Comparison of ENCODE assay signal across 34 cellular contexts in genomic region chr9:125043148-125043547, GRCh38.
"Had no signal": no experiment of that assay in that cellular context is flagged by ENCODE, and none has a peak within 500 bp of the region (broad histone marks: within the 10 kb centered on the region; RNA-seq: fewer than 3 reads in every experiment).

No MANE protein-coding gene starts in this region.

- DNase-seq: activated effector memory CD4-positive, alpha-beta T cell treated with anti-CD3 and anti-CD28 coated beads, Interleukin-2, amount 50 U/mL, for 16 hours; activated effector memory CD4-positive, alpha-beta T cell treated with Interleukin-2 at 50 U/mL for 16 hours; activated gamma-delta T cell; activated gamma-delta T cell treated with Interleukin-2 at 50 U/mL for 16 hours; activated naive CD4-positive, alpha-beta T cell; activated naive CD4-positive, alpha-beta T cell treated with anti-CD3 and anti-CD28 coated beads for 36 hours; activated naive CD4-positive, alpha-beta T cell treated with anti-CD3 and anti-CD28 coated beads, Interleukin-2, amount 10 ng/mL, durations not matched to agents 7 days and 5 days; activated naive CD4-positive, alpha-beta T cell treated with anti-CD3 and anti-CD28 coated beads, Interleukin-2, amount 50 U/mL, for 16 hours; activated naive CD4-positive, alpha-beta T cell treated with Interleukin-2 at 50 U/mL for 16 hours; activated naive CD8-positive, alpha-beta T cell treated with anti-CD3 and anti-CD28 coated beads for 36 hours; activated naive CD8-positive, alpha-beta T cell treated with anti-CD3 and anti-CD28 coated beads, Interleukin-2, amount 10 ng/mL, durations not matched to agents 7 days and 5 days; activated naive CD8-positive, alpha-beta T cell treated with anti-CD3 and anti-CD28 coated beads, Interleukin-2, amount 50 U/mL, for 24 hours; activated T-cell treated with anti-CD3 and anti-CD28 coated beads, Interleukin-2, amount 50 U/mL, for 1 hour; activated T-cell treated with anti-CD3 and anti-CD28 coated beads, Interleukin-2, amount 50 U/mL, for 24 hours; activated T-cell treated with anti-CD3 and anti-CD28 coated beads, Interleukin-2, amount 50 U/mL, for 4 hours; activated T-cell treated with anti-CD3 and anti-CD28 coated beads, Interleukin-2, amount 50 U/mL, for 48 hours; activated T-cell treated with anti-CD3 and anti-CD28 coated beads, Interleukin-2, amount 50 U/mL, for 72 hours; adrenal gland; amniotic stem cell; amygdala; anterior cingulate cortex; aorta; body of pancreas; brain microvascular endothelial cell; caudate nucleus; central memory CD4-positive, alpha-beta T cell; cerebellar nuclear complex had no signal

- H3K36me3 ChIP-seq: adrenal gland, ascending aorta, brain microvascular endothelial cell, breast epithelium, cardiac muscle cell had no signal

- H3K4me3 ChIP-seq: adrenal gland, ascending aorta, body of pancreas, breast epithelium, cardiac muscle cell had no signal

- ATAC-seq: activated naive CD4-positive, alpha-beta T cell treated with anti-CD3 and anti-CD28 coated beads, Interleukin-2, amount 50 U/mL, for 72 hours; activated naive CD8-positive, alpha-beta T cell treated with anti-CD3 and anti-CD28 coated beads, Interleukin-2, amount 50 U/mL, for 24 hours; activated T-cell treated with anti-CD3 and anti-CD28 coated beads, Interleukin-2, amount 50 U/mL, for 4 hours; activated T-cell treated with anti-CD3 and anti-CD28 coated beads, Interleukin-2, amount 50 U/mL, for 72 hours; activated T-helper 17 cell treated with anti-CD3 and anti-CD28 coated beads, Interleukin-2, amount 50 U/mL, for 72 hours; body of pancreas had no signal

- H3K27ac ChIP-seq: adrenal gland, ascending aorta, body of pancreas, brain microvascular endothelial cell, breast epithelium, cardiac muscle cell had no signal

- H3K4me1 ChIP-seq: adrenal gland, ascending aorta, body of pancreas, breast epithelium had no signal

- H3K9me3 ChIP-seq: adrenal gland, ascending aorta, body of pancreas, breast epithelium had no signal

- H3K27me3 ChIP-seq: adrenal gland, ascending aorta, body of pancreas, brain microvascular endothelial cell, breast epithelium, cardiac muscle cell had no signal

- FAIRE-seq: astrocyte, bronchial epithelial cell had no signal
